ENCODE assay signal across 8 cellular contexts in the genomic region with DNA sequence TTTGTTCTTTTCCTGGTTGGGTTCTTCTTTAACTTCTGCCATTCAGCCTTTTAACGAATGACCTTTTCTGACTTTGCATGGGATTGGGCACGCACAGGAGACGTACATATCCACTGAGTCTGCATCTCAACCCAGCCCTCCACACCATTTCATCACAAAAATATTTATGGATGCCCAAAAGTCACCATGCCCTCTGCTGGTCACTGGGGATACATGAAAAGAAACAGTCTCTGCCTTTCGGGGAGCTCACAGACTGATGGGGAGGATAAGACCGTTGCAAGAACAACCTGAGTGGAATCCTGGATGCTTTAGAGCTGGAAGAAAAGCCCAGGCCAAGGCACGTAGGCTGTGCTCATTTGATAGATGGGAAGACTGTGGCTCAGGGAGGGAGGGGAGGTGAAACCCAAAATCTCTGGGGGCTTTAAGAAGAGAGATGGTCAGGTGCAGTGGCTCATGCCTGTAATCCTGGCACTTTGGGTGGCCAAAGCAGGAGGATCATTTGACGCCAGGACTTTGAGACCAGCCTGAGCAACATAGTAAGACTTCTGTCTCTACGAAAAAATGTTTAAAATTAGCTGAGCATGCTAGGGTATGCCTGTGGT. TPM values are rescaled to one million over a fixed set of nuclear protein-coding genes. Genes with fewer than 3 reads are reported as not detected.
DNase-seq lines count a peak whose midpoint lies in the region; ATAC-seq and TF ChIP-seq lines count a peak whose summit lies in the region.

No MANE protein-coding gene starts in this region.

- no peaks in the 10 kb centered on the region for H3K36me3 ChIP-seq in body of pancreas (replicated peaks in 1 of 2; ENCODE audit: insufficient read depth in 1 of 2, low read depth in 2 of 2)
- H3K36me3 ChIP-seq in thyroid gland: no peaks in the 10 kb centered on the region

- H3K4me3 ChIP-seq in body of pancreas (no peak overlapping the region), thyroid gland (replicated peaks in 1 of 3) (no peak overlapping the region), coronary artery (no peak overlapping the region)

- WGBS in body of pancreas, 2 donors: 12 to 20% methylated on average over 8 of the region's 8 CpGs
- WGBS in thyroid gland, 2 donors: 42 to 44% methylated on average over 8 of the region's 8 CpGs

- H3K4me1 ChIP-seq in body of pancreas (no peaks in the 10 kb centered on the region), thyroid gland (peaks cover 0 to 2% of the 10 kb centered on the region in 2 donors)

- H3K9me3 ChIP-seq in body of pancreas (no peaks in the 10 kb centered on the region), thyroid gland (no peaks in the 10 kb centered on the region)

- ATAC-seq in body of pancreas (peak; percentile 71), GM21367 (IDR thresholded peaks at IDR 0.05; ENCODE audit: unreplicated experiment) (no peak)

- TF ChIP-seq POLR2A in body of pancreas (IDR thresholded peaks at IDR 0.05) (no peak), thyroid gland (IDR thresholded peaks at IDR 0.05) (no peak)

- DNase-seq in AG20443 (ENCODE audit: low spot score) (peak; percentile 78), NCI-H748 treated with DMSO at 0.1 percent for 48 hours (lab: John Stamatoyannopoulos, UW) (peak; percentile 0), body of pancreas (peak; percentile 43 to 61 (median 52)), kidney glomerular epithelial cell (lab: John Stamatoyannopoulos, UW) (peak; percentile 43), thyroid gland (peak; percentile 39 to 40), coronary artery (ENCODE audit: low spot score) (no peak)

- intact Hi-C loops in body of pancreas (cut with DNase I) (loop anchor here (10.0 kb wide), 1 partner anchor 94 kb away; no protein-coding TSS in a partner anchor), thyroid gland (cut with DNase I) (loop anchor here (10.0 kb wide), 1 partner anchor 86 kb away; no protein-coding TSS in a partner anchor)

- H3K27ac ChIP-seq in body of pancreas (no peak overlapping the region), thyroid gland (no peak overlapping the region), coronary artery (no peak overlapping the region)

- H3K27me3 ChIP-seq in body of pancreas (no peaks in the 10 kb centered on the region), thyroid gland (no peaks in the 10 kb centered on the region)

- peak; percentile 68 for TF ChIP-seq CTCF in GM12873 (IDR thresholded peaks at IDR 0.05; ENCODE audit: insufficient read depth, low read depth, low read length, missing control alignments)
- peak; percentile 30 to 63 (median 58) for TF ChIP-seq CTCF in body of pancreas (IDR thresholded peaks at IDR 0.05)
- peak in 5 of 6 experiments; percentile 31 to 63 (median 48) for TF ChIP-seq CTCF in thyroid gland (IDR thresholded peaks at IDR 0.05)
- no peak for TF ChIP-seq CTCF in coronary artery (IDR thresholded peaks at IDR 0.05)

RNA-seq across cellular contexts. Expression of a gene that starts 7.9 kb away (rescaled TPM):
- total RNA-seq in body of pancreas (100 to 1,000 TPM in 1 of 2 donors, 10 to 100 TPM in 1; 20.0 to 211 TPM), thyroid gland (100 to 1,000 TPM in 1 of 4 donors, 10 to 100 TPM in 3; 42.8 to 285 (median 54.6) TPM)

RNA-seq across cellular contexts. Expression of a gene that starts 11.2 kb away (rescaled TPM):
- total RNA-seq in body of pancreas (not detected), thyroid gland (not detected)

RNA-seq across cellular contexts. Expression of a gene that starts 25.1 kb away (rescaled TPM):
- 100 to 1,000 TPM in 1 of 2 donors, 10 to 100 TPM in 1; 99.9 to 679 TPM for total RNA-seq in body of pancreas
- 1,000 to 10,000 TPM in 1 of 4 donors, 100 to 1,000 TPM in 3; 111 to 1,129 (median 368) TPM for total RNA-seq in thyroid gland

RNA-seq across cellular contexts. Expression of a gene that starts 32.0 kb away (rescaled TPM):
- total RNA-seq in body of pancreas (100 to 1,000 TPM in 1 of 2 donors, 1 to 10 TPM in 1; 9.6 to 112 TPM), thyroid gland (10 to 100 TPM in 3 of 4 donors, 1 to 10 TPM in 1; 7.1 to 45.5 (median 33.8) TPM)

RNA-seq across cellular contexts. Expression of a gene that starts 35.6 kb away (rescaled TPM):
- total RNA-seq in body of pancreas (not detected), thyroid gland (not detected)
